8 cellular contexts compared by ENCODE assay signal in genomic region chr10:987635-987905, GRCh38. TPM values are rescaled to one million over a fixed set of nuclear protein-coding genes. Genes with fewer than 3 reads are reported as not detected.
DNase-seq lines count a peak whose midpoint lies in the region; ATAC-seq and TF ChIP-seq lines count a peak whose summit lies in the region.

No MANE protein-coding gene starts in this region.

- H3K36me3 Mint-ChIP-seq in activated T-cell treated with anti-CD3 and anti-CD28 coated beads, Interleukin-2, amount 50 U/mL, for 24 hours (ENCODE audit: low read depth), result peaks cover 44% of the 10 kb centered on the region
- no peaks in the 10 kb centered on the region for H3K36me3 Mint-ChIP-seq in T-helper 17 cell (ENCODE audit: low read depth)

- no peaks in the 10 kb centered on the region for H3K27me3 Mint-ChIP-seq in activated T-cell treated with anti-CD3 and anti-CD28 coated beads, Interleukin-2, amount 50 U/mL, for 24 hours
- H3K27me3 Mint-ChIP-seq in T-helper 17 cell, result no peaks in the 10 kb centered on the region

- no peaks in the 10 kb centered on the region for H3K27me3 ChIP-seq in foreskin keratinocyte

- ATAC-seq in T-helper 17 cell (no peak), foreskin keratinocyte (peak; percentile 16), GM21786 (IDR thresholded peaks at IDR 0.05; ENCODE audit: unreplicated experiment) (no peak)

- DNase-seq in activated T-cell treated with anti-CD3 and anti-CD28 coated beads, Interleukin-2, amount 50 U/mL, for 24 hours, result no peak
- DNase-seq in activated T-cell treated with anti-CD3 and anti-CD28 coated beads for 4 hours (no peak), T-helper 17 cell (no peak), foreskin keratinocyte (peak in 1 of 2 donors; percentile 45), skeletal muscle cell (ENCODE audit: low read depth) (no peak), Ammon's horn (ENCODE audit: low spot score) (no peak), NCI-H524 (lab: John Stamatoyannopoulos, UW) (no peak)

- peaks cover 15% of the 10 kb centered on the region for H3K4me1 ChIP-seq in foreskin keratinocyte

- TF ChIP-seq CTCF in foreskin keratinocyte (conservative IDR thresholded peaks at IDR 0.05), result no peak

- H3K4me3 ChIP-seq in skeletal muscle cell (ENCODE audit: low read depth, low read length), result peak overlapping the region; percentile 100

- peak overlapping the region; percentile 97 for H3K4me3 Mint-ChIP-seq in activated T-cell treated with anti-CD3 and anti-CD28 coated beads, Interleukin-2, amount 50 U/mL, for 24 hours
- H3K4me3 Mint-ChIP-seq in T-helper 17 cell, result peak overlapping the region; percentile 97

- H3K27ac Mint-ChIP-seq in activated T-cell treated with anti-CD3 and anti-CD28 coated beads, Interleukin-2, amount 50 U/mL, for 24 hours, result peak overlapping the region; percentile 99
- peak overlapping the region; percentile 95 for H3K27ac Mint-ChIP-seq in T-helper 17 cell

- no peaks in the 10 kb centered on the region for H3K9me3 ChIP-seq in T-helper 17 cell (ENCODE audit: control insufficient read depth, low read length, poor library complexity, severe bottlenecking)

- no peaks in the 10 kb centered on the region for H3K9me3 Mint-ChIP-seq in activated T-cell treated with anti-CD3 and anti-CD28 coated beads, Interleukin-2, amount 50 U/mL, for 24 hours

- H3K4me1 Mint-ChIP-seq in activated T-cell treated with anti-CD3 and anti-CD28 coated beads, Interleukin-2, amount 50 U/mL, for 24 hours (ENCODE audit: low read depth), result peaks cover 44% of the 10 kb centered on the region
- H3K4me1 Mint-ChIP-seq in T-helper 17 cell, result peaks cover 23% of the 10 kb centered on the region

- H3K27ac ChIP-seq in foreskin keratinocyte, result peak overlapping the region; percentile 71

RNA-seq across cellular contexts. Expression of gene GTPBP4, which starts 0.7 kb away (rescaled TPM):
- total RNA-seq in T-helper 17 cell (10 to 100 TPM; 44.4 to 52.7 TPM), foreskin keratinocyte (66.9 and 69.1 TPM in 2 replicates)
- 55.0 and 58.6 TPM in 2 replicates for polyA plus RNA-seq in foreskin keratinocyte

RNA-seq across cellular contexts. Expression of gene IDI2, which starts 38.1 kb away (rescaled TPM):
- total RNA-seq in T-helper 17 cell (not detected), foreskin keratinocyte (not detected in 2 replicates)
- not detected in 2 replicates for polyA plus RNA-seq in foreskin keratinocyte

RNA-seq across cellular contexts. Expression of gene LARP4B, which starts 56.1 kb away (rescaled TPM):
- total RNA-seq in T-helper 17 cell, result 10 to 100 TPM; 59.4 to 72.9 TPM
- 44.3 and 46.9 TPM in 2 replicates for total RNA-seq in foreskin keratinocyte
- 12.6 and 14.5 TPM in 2 replicates for polyA plus RNA-seq in foreskin keratinocyte
